Comparison of ENCODE assay signal across 23 cellular contexts in the genomic region with DNA sequence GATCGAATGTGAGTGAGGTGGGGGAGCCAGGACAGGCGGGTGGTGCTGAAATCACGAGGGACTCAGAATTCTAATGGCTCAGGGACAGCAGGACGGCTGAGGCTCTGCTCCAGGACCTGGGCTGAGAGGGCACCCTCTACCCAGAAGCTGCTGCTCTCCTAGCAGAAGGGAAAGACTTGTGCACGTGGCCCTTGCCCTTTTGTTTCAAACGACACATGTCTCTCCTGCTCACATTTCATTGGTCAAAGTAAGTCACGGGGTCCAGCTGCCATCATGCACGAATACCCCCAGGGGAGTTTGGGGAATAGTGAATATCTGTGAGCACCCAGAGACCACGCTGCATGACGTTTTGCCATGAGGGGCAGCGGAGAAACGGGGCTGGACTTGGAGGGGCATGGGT.
"Had no signal": no experiment of that assay in that cellular context is flagged by ENCODE, and none has a peak within 500 bp of the region (broad histone marks: within the 10 kb centered on the region; RNA-seq: fewer than 3 reads in every experiment).

No MANE protein-coding gene starts in this region.

- H3K27ac ChIP-seq: cardiac muscle cell, left lung, ovary, psoas muscle, skin epidermis had no signal

- H3K27me3 Mint-ChIP-seq: activated CD8-positive, alpha-beta T cell treated with anti-CD3 and anti-CD28 coated beads for 36 hours; activated T-cell treated with anti-CD3 and anti-CD28 coated beads, Interleukin-2, amount 50 U/mL, for 24 hours had no signal

- H3K9me3 Mint-ChIP-seq: activated CD8-positive, alpha-beta T cell treated with anti-CD3 and anti-CD28 coated beads for 36 hours; activated naive CD8-positive, alpha-beta T cell treated with anti-CD3 and anti-CD28 coated beads, Interleukin-2, amount 10 ng/mL, durations not matched to agents 7 days and 5 days; activated T-cell treated with anti-CD3 and anti-CD28 coated beads, Interleukin-2, amount 50 U/mL, for 24 hours; activated T-helper 2 cell treated with anti-CD3 and anti-CD28 coated beads, Interferon-gamma antibody, Interleukin-2, Interleukin-4, amounts not matched to agents 10 μg/mL and 5 μg/mL and 100 μg/mL, durations not matched to agents 14 hours and 24 hours and 36 hours; nephron; stimulated activated effector memory CD8-positive, alpha-beta T cell treated with anti-CD3 and anti-CD28 coated beads, Interleukin-12 subunit alpha, Interleukin-12 subunit beta, amount 100 ng/mL, for 72 hours had no signal

- H3K36me3 ChIP-seq: cardiac muscle cell, left lung, ovary had no signal

- H3K4me3 ChIP-seq: cardiac muscle cell, left lung, ovary, psoas muscle, skin epidermis had no signal

- DNase-seq: activated CD4-positive, alpha-beta T cell treated with anti-CD3 and anti-CD28 coated beads for 48 hours; activated CD4-positive, CD25-positive, alpha-beta regulatory T cell; activated CD8-positive, alpha-beta T cell treated with anti-CD3 and anti-CD28 coated beads for 36 hours; activated naive CD4-positive, alpha-beta T cell treated with Interleukin-2 at 50 U/mL for 16 hours; activated naive CD8-positive, alpha-beta T cell treated with anti-CD3 and anti-CD28 coated beads, Interleukin-2, amount 10 ng/mL, durations not matched to agents 7 days and 5 days; activated T-cell treated with anti-CD3 and anti-CD28 coated beads, Interleukin-2, amount 50 U/mL, for 24 hours; amygdala; dermis blood vessel endothelial cell; effector memory CD4-positive, alpha-beta T cell; foreskin fibroblast; hippocampal formation; left lung; midbrain; ovary; psoas muscle; stimulated activated CD4-positive, alpha-beta T cell treated with anti-CD3 and anti-CD28 coated beads, Interleukin-4, amount 100 ng/mL, for 24 hours; T-helper 9 cell had no signal

- H3K27ac Mint-ChIP-seq: activated CD8-positive, alpha-beta T cell treated with anti-CD3 and anti-CD28 coated beads for 36 hours; activated naive CD8-positive, alpha-beta T cell treated with anti-CD3 and anti-CD28 coated beads, Interleukin-2, amount 10 ng/mL, durations not matched to agents 7 days and 5 days; activated T-cell treated with anti-CD3 and anti-CD28 coated beads, Interleukin-2, amount 50 U/mL, for 24 hours; activated T-helper 2 cell treated with anti-CD3 and anti-CD28 coated beads, Interferon-gamma antibody, Interleukin-2, Interleukin-4, amounts not matched to agents 10 μg/mL and 5 μg/mL and 100 μg/mL, durations not matched to agents 14 hours and 24 hours and 36 hours; nephron; stimulated activated effector memory CD8-positive, alpha-beta T cell treated with anti-CD3 and anti-CD28 coated beads, Interleukin-12 subunit alpha, Interleukin-12 subunit beta, amount 100 ng/mL, for 72 hours had no signal

- H3K4me1 ChIP-seq: left lung, psoas muscle had no signal

- H3K9me3 ChIP-seq: left lung, ovary, psoas muscle had no signal

- ATAC-seq: activated CD8-positive, alpha-beta T cell treated with anti-CD3 and anti-CD28 coated beads for 36 hours; left lung; psoas muscle; right cardiac atrium; stimulated activated effector memory CD8-positive, alpha-beta T cell treated with anti-CD3 and anti-CD28 coated beads, Interleukin-12 subunit alpha, Interleukin-12 subunit beta, amount 100 ng/mL, for 72 hours had no signal

- H3K27me3 ChIP-seq: cardiac muscle cell, left lung, ovary had no signal

- H3K4me1 Mint-ChIP-seq: activated naive CD8-positive, alpha-beta T cell treated with anti-CD3 and anti-CD28 coated beads, Interleukin-2, amount 10 ng/mL, durations not matched to agents 7 days and 5 days had no signal

- H3K4me3 Mint-ChIP-seq: activated CD8-positive, alpha-beta T cell treated with anti-CD3 and anti-CD28 coated beads for 36 hours; activated naive CD8-positive, alpha-beta T cell treated with anti-CD3 and anti-CD28 coated beads, Interleukin-2, amount 10 ng/mL, durations not matched to agents 7 days and 5 days; activated T-cell treated with anti-CD3 and anti-CD28 coated beads, Interleukin-2, amount 50 U/mL, for 24 hours; nephron; stimulated activated effector memory CD8-positive, alpha-beta T cell treated with anti-CD3 and anti-CD28 coated beads, Interleukin-12 subunit alpha, Interleukin-12 subunit beta, amount 100 ng/mL, for 72 hours had no signal

- H3K36me3 Mint-ChIP-seq: activated naive CD8-positive, alpha-beta T cell treated with anti-CD3 and anti-CD28 coated beads, Interleukin-2, amount 10 ng/mL, durations not matched to agents 7 days and 5 days; stimulated activated effector memory CD8-positive, alpha-beta T cell treated with anti-CD3 and anti-CD28 coated beads, Interleukin-12 subunit alpha, Interleukin-12 subunit beta, amount 100 ng/mL, for 72 hours had no signal
